8 cellular contexts compared by ENCODE assay signal in the genomic region with DNA sequence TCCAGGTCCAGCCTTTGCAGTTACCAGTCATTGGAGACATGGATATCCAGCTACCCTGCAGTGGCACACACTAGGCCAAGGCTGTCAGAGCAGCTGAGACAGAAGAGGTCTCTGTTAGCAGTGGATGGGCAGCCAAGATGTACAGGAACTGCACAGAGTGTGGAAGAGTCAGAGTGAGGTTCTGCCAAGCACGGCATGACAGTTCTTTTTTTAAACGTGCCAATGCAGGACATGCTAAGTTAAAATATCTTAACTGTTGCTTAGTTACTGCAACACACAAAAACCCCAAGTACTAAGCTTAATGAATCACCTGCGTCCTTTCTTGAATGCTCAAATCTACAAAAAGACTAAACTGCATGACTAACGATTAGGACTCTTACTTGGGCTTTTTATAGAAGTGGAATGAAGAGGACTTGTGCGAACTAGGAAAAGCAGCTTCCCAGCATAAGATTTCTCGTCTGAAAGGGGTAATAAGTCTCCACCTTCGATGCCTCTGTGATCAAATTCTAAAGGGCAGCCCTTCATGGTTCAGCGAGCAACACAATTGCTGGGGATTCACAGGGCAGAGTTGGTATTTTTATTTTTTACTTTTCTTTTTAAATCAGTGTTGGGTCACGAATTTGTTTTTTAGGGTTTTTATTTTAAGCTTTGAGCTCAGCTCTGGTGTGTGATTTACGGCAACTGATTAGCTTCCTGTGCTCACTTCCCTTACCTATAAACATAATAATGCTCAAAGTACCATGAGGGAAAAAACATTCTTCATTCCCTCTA. TPM values are rescaled to one million over a fixed set of nuclear protein-coding genes. Genes with fewer than 3 reads are reported as not detected.
A peak's percentile ranks its signal among the peaks of the same experiment; 100 is the strongest.
DNase-seq lines count a peak whose midpoint lies in the region; ATAC-seq and TF ChIP-seq lines count a peak whose summit lies in the region.

No MANE protein-coding gene starts in this region.

- peak overlapping the region; percentile 49 for H3K27ac ChIP-seq in cingulate gyrus (ENCODE audit: low read depth, low read length)
- H3K27ac ChIP-seq in upper lobe of right lung, result peak overlapping the region; percentile 11
- H3K27ac ChIP-seq in prostate gland, result no peak overlapping the region

- peaks cover 30% of the 10 kb centered on the region for H3K4me1 Mint-ChIP-seq in mesothelial cell of epicardium

- no peak overlapping the region for H3K4me3 Mint-ChIP-seq in mesothelial cell of epicardium

- 12% methylated on average over 10 of the region's 10 CpGs for WGBS in prostate gland

- TF ChIP-seq CTCF in mesothelial cell of epicardium (IDR thresholded peaks at IDR 0.05; ENCODE audit: unreplicated experiment), result no peak
- TF ChIP-seq CTCF in upper lobe of right lung (IDR thresholded peaks at IDR 0.05), result no peak
- no peak for TF ChIP-seq CTCF in prostate gland (IDR thresholded peaks at IDR 0.05)

- H3K27me3 ChIP-seq in upper lobe of right lung (no peaks in the 10 kb centered on the region), prostate gland (replicated peaks; ENCODE audit: insufficient read depth) (no peaks in the 10 kb centered on the region)

- H3K27me3 Mint-ChIP-seq in mesothelial cell of epicardium (ENCODE audit: low read depth), result no peaks in the 10 kb centered on the region

- no peak overlapping the region for H3K4me3 ChIP-seq in upper lobe of right lung
- H3K4me3 ChIP-seq in prostate gland, result no peak overlapping the region

- H3K9me3 Mint-ChIP-seq in mesothelial cell of epicardium, result no peaks in the 10 kb centered on the region

- H3K36me3 Mint-ChIP-seq in mesothelial cell of epicardium, result peaks cover 10% of the 10 kb centered on the region

- intact Hi-C loops in upper lobe of right lung (cut with DNase I), result no loop called here
- intact Hi-C loops in prostate gland (cut with DNase I), result no loop called here

- ATAC-seq in HG02678 (IDR thresholded peaks at IDR 0.05; ENCODE audit: unreplicated experiment), result peak; percentile 40
- peak; percentile 74 for ATAC-seq in upper lobe of right lung

- TF ChIP-seq POLR2A in prostate gland (IDR thresholded peaks at IDR 0.05), result no peak

- H3K36me3 ChIP-seq in upper lobe of right lung (no peaks in the 10 kb centered on the region), prostate gland (no peaks in the 10 kb centered on the region)

- peak; percentile 22 for DNase-seq in activated CD8-positive, alpha-beta memory T cell treated with anti-CD3 and anti-CD28 coated beads, Interleukin-2, amount 50 U/mL, for 4 hours
- no peak for DNase-seq in activated CD8-positive, alpha-beta memory T cell treated with anti-CD3 and anti-CD28 coated beads, Interleukin-2, amount 50 U/mL, for 48 hours
- DNase-seq in RPMI7951 (ENCODE audit: low read depth), result peak; percentile 92
- DNase-seq in mesothelial cell of epicardium (ENCODE audit: low spot score in 2 of 2, unreplicated experiment in 2 of 2), result no peak
- DNase-seq in upper lobe of right lung, result no peak
- no peak for DNase-seq in prostate gland (ENCODE audit: low spot score)

- H3K27ac Mint-ChIP-seq in mesothelial cell of epicardium, result peak overlapping the region; percentile 6

- no peaks in the 10 kb centered on the region for H3K9me3 ChIP-seq in upper lobe of right lung
- H3K9me3 ChIP-seq in prostate gland, result no peaks in the 10 kb centered on the region

- H3K4me1 ChIP-seq in upper lobe of right lung (peaks cover 14% of the 10 kb centered on the region), prostate gland (replicated peaks) (no peaks in the 10 kb centered on the region)

RNA-seq across cellular contexts. Expression of a gene that starts 20.6 kb away (rescaled TPM):
- 61.9 and 64.5 TPM in 2 replicates for total RNA-seq in RPMI7951 (2014; rRNA removed; shearing (Covaris generic))
- total RNA-seq in mesothelial cell of epicardium (116 to 120 TPM (median 119 TPM) in 3 replicates), upper lobe of right lung (72.5 TPM), prostate gland (100 to 1,000 TPM in 1 of 2 donors, 10 to 100 TPM in 1; 51.3 to 137 TPM)

RNA-seq across cellular contexts. Expression of a gene that starts 45.0 kb away (rescaled TPM):
- total RNA-seq in RPMI7951 (2014; rRNA removed; shearing (Covaris generic)), result 12.3 and 16.0 TPM in 2 replicates
- total RNA-seq in mesothelial cell of epicardium (20.6 to 22.1 TPM (median 21.6 TPM) in 3 replicates), upper lobe of right lung (23.8 TPM), prostate gland (1 to 10 TPM; 8.2 to 9.7 TPM)

RNA-seq across cellular contexts. Expression of a gene that starts 45.2 kb away (rescaled TPM):
- 16.8 and 18.0 TPM in 2 replicates for total RNA-seq in RPMI7951 (2014; rRNA removed; shearing (Covaris generic))
- total RNA-seq in mesothelial cell of epicardium (15.5 to 16.9 TPM (median 16.1 TPM) in 3 replicates), upper lobe of right lung (3.5 TPM), prostate gland (1 to 10 TPM; 3.0 to 5.1 TPM)

RNA-seq across cellular contexts. Expression of a gene that starts 57.0 kb away (rescaled TPM):
- total RNA-seq in RPMI7951 (2014; rRNA removed; shearing (Covaris generic)), result 145 and 210 TPM in 2 replicates
- total RNA-seq in mesothelial cell of epicardium, result 17.1 to 19.4 TPM (median 19.2 TPM) in 3 replicates
- 351 TPM for total RNA-seq in upper lobe of right lung
- 100 to 1,000 TPM; 334 to 400 TPM for total RNA-seq in prostate gland

Comparison
In these comparisons a context has a peak if more than half of its experiments do, and no peak if none do; other contexts are left out.
1. DNase-seq: peak in activated CD8-positive, alpha-beta memory T cell treated with anti-CD3 and anti-CD28 coated beads, Interleukin-2, amount 50 U/mL, for 4 hours (single experiment) and RPMI7951 (single experiment); none in activated CD8-positive, alpha-beta memory T cell treated with anti-CD3 and anti-CD28 coated beads, Interleukin-2, amount 50 U/mL, for 48 hours (single experiment), mesothelial cell of epicardium (0 of 2), upper lobe of right lung (single experiment) and prostate gland (single experiment).
2. H3K27ac ChIP-seq: peak in cingulate gyrus (single experiment) and upper lobe of right lung (single experiment); none in prostate gland (0 of 2).